ENCODE assay signal across 8 cellular contexts in genomic region chr15:59313703-59314332, GRCh38. TPM values are rescaled to one million over a fixed set of nuclear protein-coding genes. Genes with fewer than 3 reads are reported as not detected.
A peak's percentile ranks its signal among the peaks of the same experiment; 100 is the strongest.
DNase-seq lines count a peak whose midpoint lies in the region; TF ChIP-seq lines count a peak whose summit lies in the region.

No MANE protein-coding gene starts in this region.

- in situ Hi-C loops in GM23248 (cut with MboI), result no loop called here

- no peak overlapping the region for H2AFZ ChIP-seq in GM23248

- H3F3A ChIP-seq in GM23248 (ENCODE audit: insufficient read depth), result peaks cover 34% of the 10 kb centered on the region

- H3K9me3 Mint-ChIP-seq in brain, result peaks cover 0 to 3% (median 0%) of the 10 kb centered on the region in 5 experiments

- H3K36me3 Mint-ChIP-seq in brain, result no peaks in the 10 kb centered on the region

- H3K4me3 Mint-ChIP-seq in brain, result peak overlapping the region in 1 of 5 experiments; percentile 22

- peaks cover 41% of the 10 kb centered on the region for H3K4me1 Mint-ChIP-seq in brain

- no peak overlapping the region for H3K4me2 ChIP-seq in GM23248 (ENCODE audit: unreplicated experiment)

- no peak overlapping the region for H3K9ac ChIP-seq in GM23248

- H3K9me3 ChIP-seq in GM23248 (ENCODE audit: low read depth), result no peaks in the 10 kb centered on the region
- no peaks in the 10 kb centered on the region for H3K9me3 ChIP-seq in muscle layer of duodenum (ENCODE audit: control insufficient read depth in 1 of 2, low read length in 2 of 2)

- no peaks in the 10 kb centered on the region for H4K20me1 ChIP-seq in GM23248 (ENCODE audit: insufficient read depth)

- H3K27ac ChIP-seq in GM23248, result peak overlapping the region; percentile 64; the same call in 1 of the 2 replicates
- H3K27ac ChIP-seq in muscle layer of duodenum (ENCODE audit: low read length), result peak overlapping the region; percentile 25

- no peaks in the 10 kb centered on the region for H3K9me2 ChIP-seq in GM23248 (ENCODE audit: insufficient read depth)

- H3K79me2 ChIP-seq in GM23248 (ENCODE audit: insufficient read depth), result peaks cover 98% of the 10 kb centered on the region

- TF ChIP-seq CTCF in brain (conservative IDR thresholded peaks at IDR 0.05), result no peak

- 76% methylated on average over 6 of the region's 6 CpGs for whole genome bisulfite sequencing in GM23248 (ENCODE audit: low coverage in 1 of 2, low lambda C conversion rate in 2 of 2, missing lambda C conversion rate in 2 of 2), 2 experiments

- H3K4me3 ChIP-seq in GM23248 (no peak overlapping the region), muscle layer of duodenum (ENCODE audit: low read depth in 1 of 2, low read length in 2 of 2) (no peak overlapping the region)

- no peaks in the 10 kb centered on the region for H3K27me3 Mint-ChIP-seq in brain

- DNase-seq in Daoy (ENCODE audit: low read depth) (peak; percentile 87), GM23248 (peak; percentile 59), NCI-H1048 (lab: John Stamatoyannopoulos, UW) (peak; percentile 47), AG08395 (ENCODE audit: low spot score) (no peak)
- no peak for DNase-seq in activated CD8-positive, alpha-beta memory T cell treated with anti-CD3 and anti-CD28 coated beads, Interleukin-2, amount 50 U/mL, for 4 hours
- DNase-seq in activated CD4-positive, alpha-beta T cell treated with anti-CD3 and anti-CD28 coated beads for 1 hour, result no peak

- H3K27ac Mint-ChIP-seq in brain, result peak overlapping the region in 4 of 5 experiments; percentile 12 to 78 (median 49)

- H3K36me3 ChIP-seq in GM23248 (ENCODE audit: low read depth), result no peaks in the 10 kb centered on the region
- H3K36me3 ChIP-seq in muscle layer of duodenum (ENCODE audit: control insufficient read depth in 1 of 2, insufficient read depth in 2 of 2, low read length in 2 of 2), result no peaks in the 10 kb centered on the region

- H3K4me1 ChIP-seq in GM23248 (ENCODE audit: insufficient read depth) (peaks cover 47% of the 10 kb centered on the region), muscle layer of duodenum (ENCODE audit: control insufficient read depth in 1 of 2, insufficient read depth in 2 of 2, low read length in 2 of 2) (peaks cover 5 to 32% of the 10 kb centered on the region in 2 donors)

- no peaks in the 10 kb centered on the region for H3K27me3 ChIP-seq in GM23248 (replicated peaks; ENCODE audit: insufficient read depth)
- H3K27me3 ChIP-seq in muscle layer of duodenum (ENCODE audit: low read depth, low read length), result no peaks in the 10 kb centered on the region

RNA-seq across cellular contexts. Expression of gene MYO1E, which starts 58.9 kb away (rescaled TPM):
- 92.3 and 97.3 TPM in 2 replicates for total RNA-seq in Daoy (2014; rRNA removed; shearing (Covaris generic))
- total RNA-seq in GM23248 (2014; rRNA removed; shearing (Covaris generic)), result 155 and 224 TPM in 2 replicates
- 190 and 201 TPM in 2 replicates for polyA plus RNA-seq in GM23248 (2016; fragmentation: Nextera tagmentation; extraction: Ambion mirVana)
- 35.8 TPM for polyA plus RNA-seq in brain (ENCODE audit: insufficient read depth, low read depth, low replicate concordance)

Comparison
In these comparisons a context has a peak if more than half of its experiments do, and no peak if none do; other contexts are left out.
1. DNase-seq: peak in Daoy (single experiment), GM23248 (single experiment) and NCI-H1048 (single experiment); none in AG08395 (single experiment), activated CD8-positive, alpha-beta memory T cell treated with anti-CD3 and anti-CD28 coated beads, Interleukin-2, amount 50 U/mL, for 4 hours (single experiment) and activated CD4-positive, alpha-beta T cell treated with anti-CD3 and anti-CD28 coated beads for 1 hour (single experiment).